In the genomic region with DNA sequence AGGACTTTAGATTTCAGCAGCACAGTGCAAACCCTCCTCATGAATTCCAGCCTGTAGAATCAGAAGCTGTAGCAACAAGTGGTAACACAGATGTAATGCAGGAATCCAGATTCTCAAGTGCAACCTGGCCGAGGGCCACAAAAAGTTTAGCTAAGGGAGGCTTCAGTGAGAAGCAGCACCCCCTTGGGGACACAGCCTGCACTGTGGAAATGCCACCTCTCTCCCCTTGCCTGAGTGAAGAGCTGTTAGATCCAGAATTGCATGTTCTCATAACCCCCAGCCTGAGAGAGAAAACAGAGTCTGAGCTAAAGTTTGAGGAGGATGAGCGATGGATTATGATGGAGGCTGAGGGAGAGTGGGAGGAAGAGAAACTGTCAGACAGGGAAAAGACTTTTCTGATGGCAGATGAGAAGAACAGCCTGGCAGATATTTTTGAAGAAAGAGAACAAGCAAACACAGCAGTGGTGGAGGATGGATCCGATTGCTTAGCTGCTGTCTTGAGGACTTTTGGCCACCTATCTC, we compare ENCODE assay signal across 8 cellular contexts.
DNase-seq lines count a peak whose midpoint lies in the region; ATAC-seq and TF ChIP-seq lines count a peak whose summit lies in the region.

No MANE protein-coding gene starts in this region.

- peaks cover 62% of the 10 kb centered on the region for H3K4me1 ChIP-seq in muscle layer of colon (ENCODE audit: insufficient read depth, low read length)

- H3K4me3 ChIP-seq in epithelial cell of proximal tubule (ENCODE audit: low read depth, low read length) (peak overlapping the region; percentile 77), muscle layer of colon (ENCODE audit: low read depth in 1 of 2, low read length in 2 of 2) (peak overlapping the region; percentile 17 to 68)

- peak; percentile 88 for TF ChIP-seq CTCF in epithelial cell of proximal tubule (conservative IDR thresholded peaks at IDR 0.05; ENCODE audit: low read depth, low read length)

- no peaks in the 10 kb centered on the region for H3K36me3 ChIP-seq in muscle layer of colon (ENCODE audit: insufficient read depth, low read length)

- no peak for ATAC-seq in HG02610 (IDR thresholded peaks at IDR 0.05; ENCODE audit: unreplicated experiment)

- no peaks in the 10 kb centered on the region for H3K27me3 ChIP-seq in muscle layer of colon (ENCODE audit: control insufficient read depth in 1 of 2, insufficient read depth in 2 of 2, low read length in 2 of 2)

- peak overlapping the region; percentile 4 for H3K9ac ChIP-seq in muscle layer of colon (ENCODE audit: low read length)

- peak overlapping the region; percentile 80 for H3K27ac ChIP-seq in muscle layer of colon (ENCODE audit: low read depth, low read length)

- peak; percentile 24 for DNase-seq in NOMO-1 treated with DMSO at 0.1 percent for 48 hours (lab: John Stamatoyannopoulos, UW; ENCODE audit: unreplicated experiment)
- no peak for DNase-seq in NOMO-1 (lab: John Stamatoyannopoulos, UW; ENCODE audit: unreplicated experiment in 2 of 2)
- DNase-seq in NCI-H526 (lab: John Stamatoyannopoulos, UW), result peak; percentile 57 to 86
- DNase-seq in activated CD8-positive, alpha-beta memory T cell treated with anti-CD3 and anti-CD28 coated beads, Interleukin-2, amount 50 U/mL, for 24 hours (ENCODE audit: extremely low read depth), result peak; percentile 27
- no peak for DNase-seq in epithelial cell of proximal tubule (ENCODE audit: low read depth)
- peak; percentile 8 to 45 for DNase-seq in stimulated activated CD8-positive, alpha-beta memory T cell treated with anti-CD3 and anti-CD28 coated beads, Interleukin-7, amount 100 ng/mL, for 48 hours (ENCODE audit: extremely low read depth in 1 of 2, low read depth in 1 of 2)

- H3K9me3 ChIP-seq in muscle layer of colon (ENCODE audit: low read length), result no peaks in the 10 kb centered on the region

Comparison
In these comparisons a context has a peak if more than half of its experiments do, and no peak if none do; other contexts are left out.
1. DNase-seq: peak in NOMO-1 treated with DMSO at 0.1 percent for 48 hours (single experiment), NCI-H526 (2 of 2), activated CD8-positive, alpha-beta memory T cell treated with anti-CD3 and anti-CD28 coated beads, Interleukin-2, amount 50 U/mL, for 24 hours (single experiment) and stimulated activated CD8-positive, alpha-beta memory T cell treated with anti-CD3 and anti-CD28 coated beads, Interleukin-7, amount 100 ng/mL, for 48 hours (2 of 2); none in NOMO-1 (0 of 2) and epithelial cell of proximal tubule (single experiment).